In genomic region chr10:62046522-62047239, GRCh38 we compare ENCODE assay signal across 1 cellular context.
TF ChIP-seq lines count a peak whose summit lies in the region.

No MANE protein-coding gene starts in this region.

TF ChIP-seq in HEK293, 187 proteins besides CTCF, POLR2A, EP300 and RAD21 (continued from another document and continues in another):
- TF ChIP-seq PRDM6 (tag by site-specific recombination; IDR thresholded peaks at IDR 0.05) (peak; percentile 79), ZNF133 (tag by site-specific recombination; IDR thresholded peaks at IDR 0.05) (no peak), BCL6B (tag by site-specific recombination; IDR thresholded peaks at IDR 0.05) (no peak), ZFP41 (tag by site-specific recombination; IDR thresholded peaks at IDR 0.05; ENCODE audit: borderline replicate concordance) (no peak), ZNF433 (tag by site-specific recombination; IDR thresholded peaks at IDR 0.05; ENCODE audit: low read depth) (no peak), HIC1 (tag by site-specific recombination; IDR thresholded peaks at IDR 0.05) (0 out of 2 replicates have a peak, but pooled peaks have one; percentile 15), ZBTB26 (tag by site-specific recombination; optimal IDR thresholded peaks at IDR 0.05) (peak; percentile 8), HOXC10 (CRISPR knock-in tag; IDR thresholded peaks at IDR 0.05) (no peak), GLI2 (tag by site-specific recombination; IDR thresholded peaks at IDR 0.05; ENCODE audit: borderline replicate concordance, low read depth) (no peak; the same call in 1 of the 2 replicates), HOXD13 (CRISPR knock-in tag; IDR thresholded peaks at IDR 0.05; ENCODE audit: borderline replicate concordance) (peak; percentile 90), ZFHX2 (tag by site-specific recombination; conservative IDR thresholded peaks at IDR 0.05) (peak; percentile 94), ZNF561 (tag by site-specific recombination; IDR thresholded peaks at IDR 0.05; ENCODE audit: borderline replicate concordance) (no peak), ZNF148 (tag by site-specific recombination; IDR thresholded peaks at IDR 0.05; ENCODE audit: borderline replicate concordance) (no peak), ZNF350 (tag by site-specific recombination; IDR thresholded peaks at IDR 0.05) (no peak), ZNF202 (tag by site-specific recombination; IDR thresholded peaks at IDR 0.05; ENCODE audit: borderline replicate concordance) (no peak), ZNF138 (tag by site-specific recombination; IDR thresholded peaks at IDR 0.05; ENCODE audit: borderline replicate concordance) (no peak), MEIS1 (CRISPR knock-in tag; IDR thresholded peaks at IDR 0.05; ENCODE audit: borderline replicate concordance) (no peak), ZNF362 (tag by site-specific recombination; IDR thresholded peaks at IDR 0.05) (no peak), ZNF248 (tag by site-specific recombination; IDR thresholded peaks at IDR 0.05) (no peak), ZNF146 (tag by site-specific recombination; IDR thresholded peaks at IDR 0.05) (peak; percentile 5; the same call in 1 of the 2 replicates), ZNF302 (tag by site-specific recombination; IDR thresholded peaks at IDR 0.05; ENCODE audit: low read depth) (no peak), MYNN (tag by site-specific recombination; IDR thresholded peaks at IDR 0.05; ENCODE audit: borderline replicate concordance) (no peak), ZNF548 (tag by site-specific recombination; IDR thresholded peaks at IDR 0.05) (no peak), ZNF214 (tag by site-specific recombination; IDR thresholded peaks at IDR 0.05; ENCODE audit: borderline replicate concordance) (no peak), ZNF692 (tag by site-specific recombination; IDR thresholded peaks at IDR 0.05) (peak; percentile 74; the same call in 1 of the 2 replicates), ZNF629 (tag by site-specific recombination; IDR thresholded peaks at IDR 0.05) (peak; percentile 82), KLF8 (tag by site-specific recombination; IDR thresholded peaks at IDR 0.05) (no peak; the same call in none of the 2 replicates), ZNF335 (tag by site-specific recombination; conservative IDR thresholded peaks at IDR 0.05) (peak; percentile 50; the same call in 1 of the 2 replicates), ZNF174 (tag by site-specific recombination; IDR thresholded peaks at IDR 0.05) (no peak), ZNF311 (tag by site-specific recombination; IDR thresholded peaks at IDR 0.05; ENCODE audit: borderline replicate concordance) (no peak), ZXDB (tag by site-specific recombination; IDR thresholded peaks at IDR 0.05) (peak; percentile 38), ZNF157 (tag by site-specific recombination; IDR thresholded peaks at IDR 0.05) (no peak), ZNF426 (tag by site-specific recombination; IDR thresholded peaks at IDR 0.05) (no peak), ZNF558 (tag by site-specific recombination; IDR thresholded peaks at IDR 0.05) (peak; percentile 18; the same call in 1 of the 2 replicates), ZBTB10 (tag by site-specific recombination; IDR thresholded peaks at IDR 0.05) (no peak), ZNF664 (tag by site-specific recombination; IDR thresholded peaks at IDR 0.05) (peak; percentile 87; the same call in 1 of the 2 replicates), ZNF24 (tag by site-specific recombination; IDR thresholded peaks at IDR 0.05) (no peak; the same call in none of the 2 replicates), ZNF645 (tag by site-specific recombination; IDR thresholded peaks at IDR 0.05) (no peak), ZNF501 (tag by site-specific recombination; IDR thresholded peaks at IDR 0.05) (peak; percentile 54; the same call in 1 of the 2 replicates), ZNF175 (tag by site-specific recombination; IDR thresholded peaks at IDR 0.05) (no peak), ZNF510 (tag by site-specific recombination; IDR thresholded peaks at IDR 0.05; ENCODE audit: insufficient replicate concordance) (no peak), ZNF843 (tag by site-specific recombination; IDR thresholded peaks at IDR 0.05) (peak; percentile 93), ZNF555 (tag by site-specific recombination; conservative IDR thresholded peaks at IDR 0.05) (no peak)
